8 cellular contexts compared by ENCODE assay signal in the genomic region with DNA sequence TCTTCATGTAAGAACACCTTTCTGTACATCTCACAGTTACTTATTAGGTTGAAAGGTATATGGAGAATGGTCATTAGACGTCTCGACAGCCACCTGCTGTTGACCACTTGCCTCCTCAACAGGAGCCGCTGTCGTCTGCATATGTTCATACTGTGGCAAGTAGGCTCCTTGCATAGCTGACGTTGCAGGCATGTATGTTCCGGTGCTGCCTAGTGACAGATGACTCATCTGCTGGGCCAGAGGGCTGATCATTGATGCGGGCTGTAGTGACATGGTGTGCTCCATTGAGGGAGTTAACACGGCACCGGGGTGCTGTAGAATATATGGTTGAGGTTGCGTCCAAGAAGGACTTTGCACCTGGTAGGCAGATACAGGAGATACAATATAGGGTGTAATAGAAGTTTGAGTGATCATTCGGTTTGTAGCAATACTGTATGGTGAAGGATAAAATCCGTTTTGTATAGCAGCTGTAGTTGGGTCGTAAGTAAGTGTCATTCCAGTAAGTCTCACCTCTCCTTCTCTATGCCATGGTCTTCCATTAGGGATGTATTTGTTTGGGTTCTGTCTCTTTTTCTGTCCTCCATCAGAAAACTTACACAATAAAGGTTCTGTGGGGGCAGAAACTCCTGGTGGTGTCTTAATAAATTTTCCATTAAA. TPM values are rescaled to one million over a fixed set of nuclear protein-coding genes. Genes with fewer than 3 reads are reported as not detected.
DNase-seq lines count a peak whose midpoint lies in the region; ATAC-seq and TF ChIP-seq lines count a peak whose summit lies in the region.
"Not testable (repeated sequence)": the region's sequence is repeated elsewhere in the genome, so short reads cannot be mapped to it uniquely, and the experiment has no call there.

No MANE protein-coding gene starts in this region.

- H3K4me3 ChIP-seq in A673 (ENCODE audit: low read depth, low read length, poor library complexity, severe bottlenecking); IMR-90 (ENCODE audit: insufficient read depth, low read depth, low read length); epithelial cell of esophagus (ENCODE audit: low read length): not testable (repeated sequence)
- H3K4me3 ChIP-seq in OCI-LY1 (ENCODE audit: low read depth, low read length, poor library complexity, severe bottlenecking), result peak overlapping the region; percentile 64

- TF ChIP-seq CTCF in A673 (conservative IDR thresholded peaks at IDR 0.05; ENCODE audit: low read depth, low read length); IMR-90 (conservative IDR thresholded peaks at IDR 0.05; ENCODE audit: low read depth, low read length); epithelial cell of esophagus (IDR thresholded peaks at IDR 0.05; ENCODE audit: insufficient read depth, low read depth, low read length, missing control alignments); nephron progenitor cell (IDR thresholded peaks at IDR 0.05): not testable (repeated sequence)
- TF ChIP-seq CTCF in OCI-LY1 (IDR thresholded peaks at IDR 0.05; ENCODE audit: low read length), result peak; percentile 20; the same call in 1 of the 2 replicates

- H3K4me1 Mint-ChIP-seq in activated CD8-positive, alpha-beta memory T cell treated with anti-CD3 and anti-CD28 coated beads, Interleukin-2, amount 10 ng/mL, durations not matched to agents 7 days and 5 days, result not testable (repeated sequence)
- peaks cover 31% of the 10 kb centered on the region for H3K4me1 Mint-ChIP-seq in nephron progenitor cell

- not testable (repeated sequence) for H3K14ac ChIP-seq in IMR-90 (replicated peaks; ENCODE audit: low read depth, low read length)

- H4K20me1 ChIP-seq in IMR-90 (ENCODE audit: insufficient read depth, low read length); OCI-LY1 (ENCODE audit: insufficient read depth, low read length): not testable (repeated sequence)

- POLR2A ChIA-PET in A673 (lab: Charles Lee; ENCODE audit: low non-redundant PET); IMR-90 (lab: Charles Lee; ENCODE audit: unreplicated experiment): not testable (repeated sequence)

- not testable (repeated sequence) for H2BK5ac ChIP-seq in IMR-90 (ENCODE audit: low read depth, low read length, poor library complexity, severe bottlenecking)

- not testable (repeated sequence) for H3K4ac ChIP-seq in IMR-90 (ENCODE audit: low read depth, low read length)

- CTCF ChIA-PET in A673 (lab: Charles Lee), result not testable (repeated sequence)
- CTCF ChIA-PET in IMR-90 (lab: Yijun Ruan, JAX), result interaction anchor here (0.6 kb wide), 1 partner anchor 31 kb away, joined by 3 read pairs; no protein-coding TSS in a partner anchor
- CTCF ChIA-PET in activated CD8-positive, alpha-beta memory T cell treated with anti-CD3 and anti-CD28 coated beads, Interleukin-2, amount 10 ng/mL, durations not matched to agents 7 days and 5 days (lab: Charles Lee), result interaction anchor here (1.1 to 2.5 kb wide), 3 partner anchors 12 to 65 kb away, joined by 3 to 7 read pairs (median 3); no protein-coding TSS in a partner anchor

- not testable (repeated sequence) for H3K27me3 ChIP-seq in A673 (replicated peaks; ENCODE audit: insufficient read depth, low read depth, low read length, poor library complexity); IMR-90 (ENCODE audit: control insufficient read depth, insufficient read depth, low read length); OCI-LY1 (ENCODE audit: insufficient read depth, low read length)

- not testable (repeated sequence) for H3K18ac ChIP-seq in IMR-90 (ENCODE audit: low read depth, low read length)

- not testable (repeated sequence) for H3K4me1 ChIP-seq in A673 (ENCODE audit: insufficient read depth, low read length, poor library complexity, severe bottlenecking); IMR-90 (ENCODE audit: control insufficient read depth, insufficient read depth, low read length)
- H3K4me1 ChIP-seq in OCI-LY1 (ENCODE audit: insufficient read depth, low read length, severe bottlenecking), result peaks cover 10% of the 10 kb centered on the region

- peak; percentile 62 for DNase-seq in A673 (ENCODE audit: low spot score)
- peak; percentile 5 for DNase-seq in IMR-90
- DNase-seq in activated CD8-positive, alpha-beta memory T cell treated with anti-CD3 and anti-CD28 coated beads, Interleukin-2, amount 10 ng/mL, durations not matched to agents 7 days and 5 days, result peak; percentile 62
- peak; percentile 35 for DNase-seq in epithelial cell of esophagus (ENCODE audit: low read depth)
- not testable (repeated sequence) for DNase-seq in nephron progenitor cell

- not testable (repeated sequence) for H3K79me2 ChIP-seq in OCI-LY1 (ENCODE audit: insufficient read depth, low read length)

- dilution Hi-C loops in IMR-90 (cut with HindIII; ENCODE audit: low sequenced_read_pairs, unreplicated experiment), result not testable (repeated sequence)

- H3K9me1 ChIP-seq in IMR-90 (ENCODE audit: insufficient read depth, low read length), result not testable (repeated sequence)

- in situ Hi-C loops in IMR-90 (cut with MboI; ENCODE audit: low sequenced_read_pairs), result not testable (repeated sequence)

- H3K56ac ChIP-seq in IMR-90 (ENCODE audit: extremely low read depth, insufficient read depth, low read length), result not testable (repeated sequence)

- H3K79me1 ChIP-seq in IMR-90 (ENCODE audit: low read depth in 1 of 2, low read length in 2 of 2), result not testable (repeated sequence)

- H3K9me2 ChIP-seq in OCI-LY1 (ENCODE audit: low read depth, low read length), result not testable (repeated sequence)

- not testable (repeated sequence) for H3K36me3 Mint-ChIP-seq in activated CD8-positive, alpha-beta memory T cell treated with anti-CD3 and anti-CD28 coated beads, Interleukin-2, amount 10 ng/mL, durations not matched to agents 7 days and 5 days; nephron progenitor cell (ENCODE audit: low read depth)

- peak; percentile 86 for ATAC-seq in GM18519 (IDR thresholded peaks at IDR 0.05; ENCODE audit: low FRiP score, unreplicated experiment)
- ATAC-seq in HG02571 (IDR thresholded peaks at IDR 0.05; ENCODE audit: unreplicated experiment), result peak; percentile 92
- not testable (repeated sequence) for ATAC-seq in IMR-90 (ENCODE audit: low read depth); activated CD8-positive, alpha-beta memory T cell treated with anti-CD3 and anti-CD28 coated beads, Interleukin-2, amount 10 ng/mL, durations not matched to agents 7 days and 5 days

- H3K23ac ChIP-seq in IMR-90 (ENCODE audit: low read depth, low read length), result not testable (repeated sequence)

- not testable (repeated sequence) for H3K27ac Mint-ChIP-seq in activated CD8-positive, alpha-beta memory T cell treated with anti-CD3 and anti-CD28 coated beads, Interleukin-2, amount 10 ng/mL, durations not matched to agents 7 days and 5 days; nephron progenitor cell

- not testable (repeated sequence) for H3K4me2 ChIP-seq in IMR-90 (ENCODE audit: low read depth, low read length)
- H3K4me2 ChIP-seq in OCI-LY1 (ENCODE audit: low read length), result peak overlapping the region; percentile 74

- not testable (repeated sequence) for H3K9me3 ChIP-seq in A673 (ENCODE audit: low read depth, low read length, poor library complexity, severe bottlenecking); IMR-90 (ENCODE audit: control insufficient read depth, insufficient read depth, low read length); OCI-LY1 (ENCODE audit: low read length)

- H3K36me3 ChIP-seq in A673 (ENCODE audit: insufficient read depth, low read length, poor library complexity, severe bottlenecking); IMR-90 (ENCODE audit: control insufficient read depth, insufficient read depth, low read length); OCI-LY1 (ENCODE audit: insufficient read depth, low read length): not testable (repeated sequence)

- H3K9me3 Mint-ChIP-seq in activated CD8-positive, alpha-beta memory T cell treated with anti-CD3 and anti-CD28 coated beads, Interleukin-2, amount 10 ng/mL, durations not matched to agents 7 days and 5 days (ENCODE audit: low read depth); nephron progenitor cell: not testable (repeated sequence)

- not testable (repeated sequence) for H2BK15ac ChIP-seq in IMR-90 (ENCODE audit: low read depth, low read length)

- H4K91ac ChIP-seq in IMR-90 (ENCODE audit: insufficient read depth, low read depth, low read length), result not testable (repeated sequence)

- H4K5ac ChIP-seq in IMR-90 (ENCODE audit: low read depth, low read length), result not testable (repeated sequence)

- peaks cover 44% of the 10 kb centered on the region for H3K27me3 Mint-ChIP-seq in activated CD8-positive, alpha-beta memory T cell treated with anti-CD3 and anti-CD28 coated beads, Interleukin-2, amount 10 ng/mL, durations not matched to agents 7 days and 5 days
- peaks cover 15% of the 10 kb centered on the region for H3K27me3 Mint-ChIP-seq in nephron progenitor cell (ENCODE audit: low read depth, poor library complexity)

- H2BK120ac ChIP-seq in IMR-90 (ENCODE audit: low read depth, low read length), result not testable (repeated sequence)

- H4K8ac ChIP-seq in IMR-90 (ENCODE audit: low read depth in 2 of 2, low read length in 2 of 2), result not testable (repeated sequence)

- H2BK20ac ChIP-seq in IMR-90 (ENCODE audit: low read depth, low read length), result not testable (repeated sequence)

- H3K4me3 Mint-ChIP-seq in activated CD8-positive, alpha-beta memory T cell treated with anti-CD3 and anti-CD28 coated beads, Interleukin-2, amount 10 ng/mL, durations not matched to agents 7 days and 5 days, result peak overlapping the region; percentile 10
- peak overlapping the region; percentile 48 for H3K4me3 Mint-ChIP-seq in nephron progenitor cell

- not testable (repeated sequence) for H2AK9ac ChIP-seq in IMR-90 (replicated peaks; ENCODE audit: low read depth, low read length, poor library complexity)

- not testable (repeated sequence) for H3K27ac ChIP-seq in A673 (ENCODE audit: low read depth, low read length, poor library complexity, severe bottlenecking); IMR-90 (ENCODE audit: insufficient read depth, low read length); OCI-LY1 (ENCODE audit: low read depth, low read length, poor library complexity, severe bottlenecking)

- not testable (repeated sequence) for TF ChIP-seq RAD21 in IMR-90 (IDR thresholded peaks at IDR 0.05; ENCODE audit: low read length)

- H2AK5ac ChIP-seq in IMR-90 (ENCODE audit: low read depth, low read length), result not testable (repeated sequence)

- not testable (repeated sequence) for H2AFZ ChIP-seq in IMR-90 (replicated peaks; ENCODE audit: low read length, poor library complexity); OCI-LY1 (ENCODE audit: low read length)

- TF ChIP-seq POLR2A in IMR-90 (IDR thresholded peaks at IDR 0.05; ENCODE audit: low read depth, low read length), result not testable (repeated sequence)

- WGBS in IMR-90 (ENCODE audit: extremely low coverage in 2 of 2, insufficient read length in 1 of 2), 2 experiments, result 65% methylated on average over 3 of the region's 13 CpGs; no CpG with 5 or more reads in 1 of the 2 experiments

- not testable (repeated sequence) for H3F3A ChIP-seq in OCI-LY1 (ENCODE audit: insufficient read depth, low read length)

- BruUV-seq in A673 (replicated peaks; lab: Mats Ljungman, UMichigan); IMR-90 (replicated peaks; lab: Mats Ljungman, UMichigan): not testable (repeated sequence)

- H3K9ac ChIP-seq in IMR-90 (ENCODE audit: low read depth, low read length); OCI-LY1 (ENCODE audit: low read length): not testable (repeated sequence)

- intact Hi-C loops in A673 (cut with micrococcal nuclease; ENCODE audit: unreplicated experiment); IMR-90 (cut with micrococcal nuclease): not testable (repeated sequence)

RNA-seq across cellular contexts. Expression of a gene that starts 45.2 kb away (rescaled TPM):
- 0.19 and 0.37 TPM in 2 replicates for total RNA-seq in A673 (2021)
- total RNA-seq in IMR-90 (2012; rRNA removed), result 0.72 and 1.1 TPM in 2 replicates
- polyA plus RNA-seq in IMR-90 (2012; rRNA removed), result 0.34 and 0.53 TPM in 2 replicates
- 0.05 and 0.07 TPM in 2 replicates for polyA plus RNA-seq in IMR-90 (2012; cell fraction: cytosol; rRNA removed)
- 0.13 and 1.0 TPM in 2 replicates for polyA plus RNA-seq in IMR-90 (2012; cell fraction: nucleus; rRNA removed; ENCODE audit: low replicate concordance)
- under 1 TPM; 0.20 to 0.52 TPM for total RNA-seq in activated CD8-positive, alpha-beta memory T cell treated with anti-CD3 and anti-CD28 coated beads, Interleukin-2, amount 10 ng/mL, durations not matched to agents 7 days and 5 days
